Comparison of ENCODE assay signal across 19 cellular contexts in the genomic region with DNA sequence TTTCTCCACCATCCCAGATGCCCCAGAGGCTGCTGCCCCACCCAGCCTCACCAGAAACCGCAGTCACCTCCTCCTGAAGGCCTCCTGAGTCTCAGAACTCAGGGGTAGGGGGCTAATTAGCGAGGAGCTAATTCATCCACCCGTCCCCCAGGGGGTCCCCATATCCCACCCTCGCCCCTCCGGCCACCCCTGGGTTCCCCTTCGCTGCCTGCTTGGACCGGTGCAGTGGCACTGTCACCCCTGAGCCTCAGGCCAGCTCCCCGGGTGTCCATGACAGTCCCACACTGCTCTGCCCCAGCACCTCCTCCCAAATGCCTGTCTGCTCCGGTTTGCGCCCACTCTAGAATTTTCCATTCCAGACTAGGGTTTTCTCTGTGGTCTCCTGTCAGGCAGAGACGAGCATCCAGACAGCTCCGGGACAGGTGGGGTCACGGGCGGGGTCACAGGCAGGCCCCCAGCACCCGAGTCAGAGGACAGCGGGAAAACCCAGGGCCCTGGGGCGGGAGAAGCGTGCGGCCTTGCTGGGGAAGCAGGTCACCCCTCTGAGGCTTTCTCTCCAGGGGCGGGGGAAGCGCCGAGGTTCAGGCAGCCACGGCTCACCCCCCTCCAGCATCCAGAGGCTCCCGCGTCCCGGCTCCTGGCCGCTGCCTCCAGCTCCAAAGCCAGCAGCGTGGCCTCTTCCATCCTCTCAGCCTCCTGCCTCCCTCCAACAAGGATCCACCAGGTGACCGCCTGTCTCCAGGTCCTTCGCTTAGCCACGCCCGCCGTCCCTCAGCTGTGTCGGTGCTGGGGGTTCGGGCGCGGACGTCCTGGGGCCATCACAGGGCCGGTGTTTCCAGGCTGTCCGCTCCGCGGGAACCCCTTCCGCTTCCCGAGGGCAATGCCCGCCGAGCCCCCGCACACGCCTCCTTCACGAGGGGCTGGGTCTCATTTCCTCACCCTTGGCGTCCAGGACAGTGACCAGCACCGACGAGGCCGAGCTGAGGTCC. TPM values are rescaled to one million over a fixed set of nuclear protein-coding genes. Genes with fewer than 3 reads are reported as not detected.
A peak's percentile ranks its signal among the peaks of the same experiment; 100 is the strongest.
DNase-seq lines count a peak whose midpoint lies in the region; ATAC-seq and TF ChIP-seq lines count a peak whose summit lies in the region.
"Had no signal": no experiment of that assay in that cellular context is flagged by ENCODE, and none has a peak within 500 bp of the region (broad histone marks: within the 10 kb centered on the region; RNA-seq: fewer than 3 reads in every experiment).

No MANE protein-coding gene starts in this region.

- H3K4me2 ChIP-seq in BLaER1 (peak overlapping the region; percentile 91), GM23338 (no peak overlapping the region)

- no peak overlapping the region for H3K4me3 Mint-ChIP-seq in GM23338
- H3K4me3 Mint-ChIP-seq: HFFc6; T-helper 2 cell treated with Interferon-gamma antibody and Interleukin-4, amounts not matched to agents 5 μg/mL and 100 μg/mL, for 36 hours had no signal

- DNase-seq in GM23338 (ENCODE audit: low spot score) (no peak), breast epithelium (ENCODE audit: low spot score in 2 of 2) (peak in 1 of 2 donors; percentile 44), psoas muscle (no peak), NCI-H2107 (lab: John Stamatoyannopoulos, UW) (no peak), esophagus squamous epithelium (lab: John Stamatoyannopoulos, UW) (no peak), NCI-H510A (lab: John Stamatoyannopoulos, UW) (no peak), NCI-H82 (lab: John Stamatoyannopoulos, UW) (no peak)
- DNase-seq: activated gamma-delta T cell, cortex of kidney, HFFc6, IMR-90, NCI-H774, PC-3, thyroid gland had no signal

- 81 to 85% (median 85%) methylated on average over 51 to 53 of the region's 53 CpGs for WGBS in psoas muscle, 3 donors
- WGBS in esophagus squamous epithelium, 2 donors = 81 to 88% methylated on average over 19 to 22 of the region's 53 CpGs

- H3K9me2 ChIP-seq in GM23338 (ENCODE audit: insufficient read depth) = no peaks in the 10 kb centered on the region

- H3K27me3 Mint-ChIP-seq in GM23338 (ENCODE audit: insufficient read depth, low read depth, poor library complexity) = peaks cover 9% of the 10 kb centered on the region

- no peaks in the 10 kb centered on the region for H3K36me3 Mint-ChIP-seq in GM23338 (ENCODE audit: low read depth)

- no peak for TF ChIP-seq POLR2A in breast epithelium (IDR thresholded peaks at IDR 0.05)
- TF ChIP-seq POLR2A in esophagus squamous epithelium (IDR thresholded peaks at IDR 0.05) = no peak

- H3K9me3 ChIP-seq in BLaER1 = no peaks in the 10 kb centered on the region
- no peaks in the 10 kb centered on the region for H3K9me3 ChIP-seq in breast epithelium
- no peaks in the 10 kb centered on the region for H3K9me3 ChIP-seq in psoas muscle
- H3K9me3 ChIP-seq in esophagus squamous epithelium = no peaks in the 10 kb centered on the region
- H3K9me3 ChIP-seq: right atrium auricular region, thyroid gland had no signal

- H3K9me3 Mint-ChIP-seq in GM23338 = no peaks in the 10 kb centered on the region; the same call in 2 of the 3 replicates
- H3K9me3 Mint-ChIP-seq: HFFc6; T-helper 2 cell treated with Interferon-gamma antibody and Interleukin-4, amounts not matched to agents 5 μg/mL and 100 μg/mL, for 36 hours had no signal

- no peaks in the 10 kb centered on the region for H3K27me3 ChIP-seq in BLaER1
- no peaks in the 10 kb centered on the region for H3K27me3 ChIP-seq in GM23338 (ENCODE audit: insufficient read depth)
- no peaks in the 10 kb centered on the region for H3K27me3 ChIP-seq in breast epithelium
- H3K27me3 ChIP-seq in psoas muscle (ENCODE audit: insufficient read depth in 3 of 3, low read length in 2 of 3) = no peaks in the 10 kb centered on the region
- H3K27me3 ChIP-seq in esophagus squamous epithelium = peaks cover 0 to 45% (median 0%) of the 10 kb centered on the region in 4 donors
- H3K27me3 ChIP-seq: right atrium auricular region, thyroid gland had no signal

- H4K20me1 ChIP-seq in BLaER1 (no peaks in the 10 kb centered on the region), GM23338 (replicated peaks; ENCODE audit: insufficient read depth) (no peaks in the 10 kb centered on the region)

- H3K27ac Mint-ChIP-seq in GM23338 = no peak overlapping the region
- H3K27ac Mint-ChIP-seq: HFFc6 had no signal

- no peak for TF ChIP-seq CTCF in GM23338 (conservative IDR thresholded peaks at IDR 0.05; ENCODE audit: low read depth in 2 of 2)
- TF ChIP-seq CTCF in breast epithelium (IDR thresholded peaks at IDR 0.05) = no peak
- TF ChIP-seq CTCF in psoas muscle (IDR thresholded peaks at IDR 0.05) = no peak
- no peak for TF ChIP-seq CTCF in esophagus squamous epithelium (IDR thresholded peaks at IDR 0.05)

- H3K4me3 ChIP-seq in BLaER1 = no peak overlapping the region
- no peak overlapping the region for H3K4me3 ChIP-seq in GM23338
- H3K4me3 ChIP-seq in breast epithelium = peak overlapping the region; percentile 4 to 68 (median 55)
- peak overlapping the region; percentile 5 for H3K4me3 ChIP-seq in psoas muscle
- H3K4me3 ChIP-seq in esophagus squamous epithelium = no peak overlapping the region
- H3K4me3 ChIP-seq: right atrium auricular region, thyroid gland had no signal

- H3K79me2 ChIP-seq in GM23338 (replicated peaks; ENCODE audit: insufficient read depth) = no peaks in the 10 kb centered on the region

- no peaks in the 10 kb centered on the region for H3F3A ChIP-seq in GM23338 (replicated peaks; ENCODE audit: low read depth)

- H3K36me3 ChIP-seq in BLaER1 (no peaks in the 10 kb centered on the region), GM23338 (ENCODE audit: insufficient read depth) (no peaks in the 10 kb centered on the region), breast epithelium (no peaks in the 10 kb centered on the region), psoas muscle (ENCODE audit: insufficient read depth in 1 of 2, low read depth in 1 of 2) (no peaks in the 10 kb centered on the region), esophagus squamous epithelium (no peaks in the 10 kb centered on the region)
- H3K36me3 ChIP-seq: right atrium auricular region, thyroid gland had no signal

- H3K27ac ChIP-seq in BLaER1 (peak overlapping the region; percentile 85), GM23338 (ENCODE audit: low read depth) (no peak overlapping the region), breast epithelium (peak overlapping the region; percentile 52 to 55), psoas muscle (no peak overlapping the region), esophagus squamous epithelium (no peak overlapping the region)
- H3K27ac ChIP-seq: right atrium auricular region, thyroid gland had no signal

- intact Hi-C loops in breast epithelium (cut with DNase I; ENCODE audit: low total_unique reads) (no loop called here), psoas muscle (cut with DNase I) (loop anchor here in 1 of 2 donors (10.0 kb wide), 1 partner anchor 47 kb away; a partner anchor contains a TSS), esophagus squamous epithelium (cut with DNase I) (no loop called here)

- H3K9ac ChIP-seq in BLaER1 = no peak overlapping the region

- peak overlapping the region; percentile 43 for H2AFZ ChIP-seq in GM23338

- H3K4me1 ChIP-seq in BLaER1 (peaks cover 58% of the 10 kb centered on the region), GM23338 (ENCODE audit: insufficient read depth) (no peaks in the 10 kb centered on the region), breast epithelium (no peaks in the 10 kb centered on the region), psoas muscle (no peaks in the 10 kb centered on the region), esophagus squamous epithelium (peaks cover 0 to 8% (median 0%) of the 10 kb centered on the region in 3 donors)

- ATAC-seq in GM23338 (peak; percentile 2; the same call in 1 of the 3 replicates), psoas muscle (no peak)
- ATAC-seq: PC-3 had no signal

- H3K4me1 Mint-ChIP-seq in GM23338 = no peaks in the 10 kb centered on the region

TF ChIP-seq in GM23338, 12 proteins besides CTCF, POLR2A, EP300 and RAD21 (continues in another document):
- TF ChIP-seq ZNF331 (CRISPR knock-in tag; IDR thresholded peaks at IDR 0.05; ENCODE audit: low read depth) = no peak

RNA-seq across cellular contexts. Expression of a gene that starts 3.1 kb away (rescaled TPM):
- total RNA-seq in GM23338 (2014; rRNA removed; shearing (Covaris generic)) = not detected in 2 replicates
- polyA plus RNA-seq in GM23338 (2016; fragmentation: Nextera tagmentation; extraction: Ambion mirVana) (not detected in 2 replicates), psoas muscle (under 1 TPM in 1 of 3 donors, not detected in 2; 0.08 TPM)
- total RNA-seq in breast epithelium (not detected), psoas muscle (not detected), esophagus squamous epithelium (not detected)
- total RNA-seq: HFFc6, IMR-90, lung microvascular endothelial cell, M059J, PC-3, right atrium auricular region had no signal
- polyA plus RNA-seq: IMR-90 had no signal

RNA-seq across cellular contexts. Expression of a gene that starts 7.2 kb away (rescaled TPM):
- total RNA-seq in GM23338 (2014; rRNA removed; shearing (Covaris generic)) = 14.2 and 23.9 TPM in 2 replicates
- 25.8 and 27.1 TPM in 2 replicates for polyA plus RNA-seq in GM23338 (2016; fragmentation: Nextera tagmentation; extraction: Ambion mirVana)
- 10 to 100 TPM; 10.4 to 18.7 (median 14.6) TPM for total RNA-seq in breast epithelium
- total RNA-seq in psoas muscle = 10 to 100 TPM; 11.7 to 22.8 (median 19.4) TPM
- polyA plus RNA-seq in psoas muscle = 10 to 100 TPM; 27.1 to 66.5 (median 63.7) TPM
- 10 to 100 TPM; 14.7 to 22.6 (median 19.7) TPM for total RNA-seq in esophagus squamous epithelium

RNA-seq across cellular contexts. Expression of a gene that starts 13.3 kb away (rescaled TPM):
- 24.8 and 28.7 TPM in 2 replicates for total RNA-seq in GM23338 (2014; rRNA removed; shearing (Covaris generic))
- 10.8 and 16.7 TPM in 2 replicates for polyA plus RNA-seq in GM23338 (2016; fragmentation: Nextera tagmentation; extraction: Ambion mirVana)
- total RNA-seq in breast epithelium = 10 to 100 TPM; 18.6 to 28.5 (median 27.5) TPM
- total RNA-seq in psoas muscle = 10 to 100 TPM; 21.9 to 41.0 (median 34.2) TPM
- 10 to 100 TPM; 17.3 to 58.7 (median 19.2) TPM for polyA plus RNA-seq in psoas muscle
- 10 to 100 TPM in 2 of 4 donors, 1 to 10 TPM in 2; 5.9 to 17.2 (median 10.6) TPM for total RNA-seq in esophagus squamous epithelium

RNA-seq across cellular contexts. Expression of a gene that starts 16.6 kb away (rescaled TPM):
- not detected in 2 replicates for total RNA-seq in GM23338 (2014; rRNA removed; shearing (Covaris generic))
- polyA plus RNA-seq in GM23338 (2016; fragmentation: Nextera tagmentation; extraction: Ambion mirVana) = 0.31 and 0.49 TPM in 2 replicates
- 1 to 10 TPM in 1 of 3 donors, under 1 TPM in 2; 0.48 to 1.2 (median 0.98) TPM for total RNA-seq in breast epithelium
- total RNA-seq in psoas muscle = 1 to 10 TPM in 1 of 4 donors, under 1 TPM in 3; 0.27 to 1.5 (median 0.55) TPM
- under 1 TPM in 2 of 3 donors, not detected in 1; 0.21 to 0.38 TPM for polyA plus RNA-seq in psoas muscle
- under 1 TPM in 1 of 4 donors, not detected in 3; 0.95 TPM for total RNA-seq in esophagus squamous epithelium
- total RNA-seq: IMR-90, M059J, PC-3, right atrium auricular region had no signal

RNA-seq across cellular contexts. Expression of a gene that starts 47.1 kb away (rescaled TPM):
- 35.9 and 53.8 TPM in 2 replicates for total RNA-seq in GM23338 (2014; rRNA removed; shearing (Covaris generic))
- polyA plus RNA-seq in GM23338 (2016; fragmentation: Nextera tagmentation; extraction: Ambion mirVana) (13.8 and 17.4 TPM in 2 replicates), psoas muscle (10 to 100 TPM; 27.0 to 33.6 (median 29.7) TPM)
- total RNA-seq in breast epithelium (10 to 100 TPM; 52.2 to 72.3 (median 71.4) TPM), psoas muscle (10 to 100 TPM; 41.2 to 65.4 (median 46.2) TPM), esophagus squamous epithelium (10 to 100 TPM; 21.5 to 41.2 (median 33.6) TPM)

Comparison
In these comparisons a context has a peak if more than half of its experiments do, and no peak if none do; other contexts are left out.
1. H3K27ac ChIP-seq: peak in BLaER1 (single experiment) and breast epithelium (2 of 2); none in GM23338 (single experiment), psoas muscle (single experiment) and esophagus squamous epithelium (0 of 4).
2. H3K4me3 ChIP-seq: peak in breast epithelium (3 of 3) and psoas muscle (single experiment); none in BLaER1 (single experiment), GM23338 (single experiment) and esophagus squamous epithelium (0 of 4).